In the genomic region with DNA sequence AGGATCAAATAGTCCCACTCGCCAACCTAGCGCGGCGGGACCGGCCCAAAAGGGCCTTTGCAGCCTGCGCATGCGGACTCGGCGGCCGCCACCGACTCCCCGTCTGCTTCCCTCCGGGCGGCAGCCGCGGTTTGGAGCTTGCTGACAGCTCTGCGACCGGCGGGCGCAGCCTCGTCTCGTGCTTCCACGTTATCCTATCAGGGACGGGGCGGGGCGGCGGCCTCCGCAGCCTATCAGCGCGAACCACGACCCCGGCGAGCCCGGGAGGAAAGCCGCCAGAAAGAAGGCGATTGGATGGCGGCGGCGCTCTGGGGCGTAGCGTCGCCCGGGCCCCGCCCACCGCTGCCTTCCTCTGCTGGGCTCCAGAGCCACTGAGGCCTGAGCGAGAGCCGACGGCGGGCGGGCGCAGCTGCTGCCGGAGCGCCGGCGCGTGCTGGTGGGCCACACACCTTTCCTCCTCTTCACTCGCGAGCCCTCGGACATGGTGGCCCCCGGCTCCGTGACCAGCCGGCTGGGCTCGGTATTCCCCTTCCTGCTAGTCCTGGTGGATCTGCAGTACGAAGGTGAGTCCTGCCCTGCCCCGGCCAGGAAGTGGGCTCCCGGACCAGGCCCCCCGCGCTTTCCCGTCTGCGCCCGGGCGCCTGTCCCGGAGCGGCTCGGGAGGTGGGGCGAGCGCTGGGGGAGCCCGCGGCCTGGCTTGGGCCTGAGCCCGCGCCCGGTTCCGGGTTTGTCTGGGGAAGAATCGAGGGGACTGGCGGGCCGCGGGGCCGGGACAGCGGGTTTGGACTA, we compare ENCODE assay signal across 1 cellular context.
A peak's percentile ranks its signal among the peaks of the same experiment; 100 is the strongest.
TF ChIP-seq lines count a peak whose summit lies in the region.

A gene with protein sequence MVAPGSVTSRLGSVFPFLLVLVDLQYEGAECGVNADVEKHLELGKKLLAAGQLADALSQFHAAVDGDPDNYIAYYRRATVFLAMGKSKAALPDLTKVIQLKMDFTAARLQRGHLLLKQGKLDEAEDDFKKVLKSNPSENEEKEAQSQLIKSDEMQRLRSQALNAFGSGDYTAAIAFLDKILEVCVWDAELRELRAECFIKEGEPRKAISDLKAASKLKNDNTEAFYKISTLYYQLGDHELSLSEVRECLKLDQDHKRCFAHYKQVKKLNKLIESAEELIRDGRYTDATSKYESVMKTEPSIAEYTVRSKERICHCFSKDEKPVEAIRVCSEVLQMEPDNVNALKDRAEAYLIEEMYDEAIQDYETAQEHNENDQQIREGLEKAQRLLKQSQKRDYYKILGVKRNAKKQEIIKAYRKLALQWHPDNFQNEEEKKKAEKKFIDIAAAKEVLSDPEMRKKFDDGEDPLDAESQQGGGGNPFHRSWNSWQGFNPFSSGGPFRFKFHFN (plus strand): TSS at position 365 of the 789 bp plus-strand sequence. CDS start 117 bp downstream, at position 482.

TF ChIP-seq in HepG2, 621 proteins besides CTCF, POLR2A, EP300 and RAD21 (continued from another document and continues in another):
- TF ChIP-seq ZNF749 (CRISPR knock-in tag; IDR thresholded peaks at IDR 0.05; ENCODE audit: borderline replicate concordance) (peak; percentile 43; the same call in 1 of the 2 replicates), NFKB2 (CRISPR knock-in tag; IDR thresholded peaks at IDR 0.05; ENCODE audit: borderline replicate concordance) (peak; percentile 84; the same call in 1 of the 2 replicates), RBAK (CRISPR knock-in tag; IDR thresholded peaks at IDR 0.05) (no peak), ZMYM3 (CRISPR knock-in tag; IDR thresholded peaks at IDR 0.05) (no peak), FOXJ3 (CRISPR knock-in tag; IDR thresholded peaks at IDR 0.05; ENCODE audit: borderline replicate concordance) (no peak; the same call in 1 of the 2 replicates), HDAC1 (CRISPR knock-in tag; IDR thresholded peaks at IDR 0.05) (peak; percentile 92), KAT7 (CRISPR knock-in tag; IDR thresholded peaks at IDR 0.05; ENCODE audit: borderline replicate concordance) (peak; percentile 77), RBFOX2 (IDR thresholded peaks at IDR 0.05; ENCODE audit: low read depth, low read length) (peak; percentile 95), GABPB1 (CRISPR knock-in tag; IDR thresholded peaks at IDR 0.05) (peak; percentile 83; the same call in 1 of the 2 replicates), KDM5A (IDR thresholded peaks at IDR 0.05; ENCODE audit: borderline replicate concordance, low read length) (peak; percentile 30; the same call in 1 of the 2 replicates), ZNF326 (CRISPR knock-in tag; IDR thresholded peaks at IDR 0.05; ENCODE audit: borderline replicate concordance) (no peak; the same call in 1 of the 2 replicates), BHLHE40 (IDR thresholded peaks at IDR 0.05; ENCODE audit: low read length) (peak; percentile 85), SMAD9 (CRISPR knock-in tag; IDR thresholded peaks at IDR 0.05) (no peak), TP53 (CRISPR knock-in tag; conservative IDR thresholded peaks at IDR 0.05) (peak; percentile 19; the same call in 1 of the 2 replicates), ZNF367 (CRISPR knock-in tag; IDR thresholded peaks at IDR 0.05; ENCODE audit: borderline replicate concordance) (peak; percentile 64; the same call in 1 of the 2 replicates), THAP11 (CRISPR knock-in tag; IDR thresholded peaks at IDR 0.05) (peak; percentile 72), NFYB (CRISPR knock-in tag; IDR thresholded peaks at IDR 0.05) (peak; percentile 90), ZSCAN9 (CRISPR knock-in tag; IDR thresholded peaks at IDR 0.05; ENCODE audit: borderline replicate concordance) (peak; percentile 91), ZNF569 (CRISPR knock-in tag; IDR thresholded peaks at IDR 0.05; ENCODE audit: borderline replicate concordance) (no peak), ZNF530 (CRISPR knock-in tag; IDR thresholded peaks at IDR 0.05; ENCODE audit: low read depth) (no peak), SRSF9 (IDR thresholded peaks at IDR 0.05; ENCODE audit: borderline replicate concordance, insufficient read depth, low read depth, low read length, poor library complexity, severe bottlenecking) (no peak), MTF2 (CRISPR knock-in tag; IDR thresholded peaks at IDR 0.05; ENCODE audit: borderline replicate concordance) (no peak), ZNF766 (CRISPR knock-in tag; IDR thresholded peaks at IDR 0.05; ENCODE audit: borderline replicate concordance) (peak; percentile 93), ATF1 (CRISPR knock-in tag; IDR thresholded peaks at IDR 0.05) (peak; percentile 63; the same call in 1 of the 2 replicates), KLF6 (CRISPR knock-in tag; IDR thresholded peaks at IDR 0.05) (peak; percentile 81), ZNF570 (CRISPR knock-in tag; IDR thresholded peaks at IDR 0.05; ENCODE audit: borderline replicate concordance) (no peak), BORCS8-MEF2B (CRISPR knock-in tag; IDR thresholded peaks at IDR 0.05) (peak; percentile 19; the same call in 1 of the 2 replicates), ZNF614 (CRISPR knock-in tag; IDR thresholded peaks at IDR 0.05; ENCODE audit: borderline replicate concordance) (0 out of 2 replicates have a peak, but pooled peaks have one; percentile 41), SOX5 (CRISPR knock-in tag; IDR thresholded peaks at IDR 0.05; ENCODE audit: borderline replicate concordance) (peak; percentile 23; the same call in 1 of the 2 replicates), ATM (IDR thresholded peaks at IDR 0.05; ENCODE audit: borderline replicate concordance) (no peak), FOXK1 (CRISPR knock-in tag; IDR thresholded peaks at IDR 0.05; ENCODE audit: borderline replicate concordance, low read depth) (0 out of 2 replicates have a peak, but pooled peaks have one; percentile 65), ZNF33B (CRISPR knock-in tag; IDR thresholded peaks at IDR 0.05) (peak; percentile 46; the same call in 1 of the 2 replicates), PAF1 (CRISPR knock-in tag; IDR thresholded peaks at IDR 0.05) (no peak), ZMAT3 (CRISPR knock-in tag; conservative IDR thresholded peaks at IDR 0.05) (peak; percentile 82; the same call in 1 of the 2 replicates), EHMT2 (IDR thresholded peaks at IDR 0.05; ENCODE audit: borderline replicate concordance, low read depth, low read length) (no peak), ZFP62 (CRISPR knock-in tag; IDR thresholded peaks at IDR 0.05) (no peak), RFX5 (IDR thresholded peaks at IDR 0.05; ENCODE audit: low read depth, low read length) (peak; percentile 28; the same call in 1 of the 2 replicates), MEIS2 (CRISPR knock-in tag; IDR thresholded peaks at IDR 0.05) (peak; percentile 74)
- TF ChIP-seq, protein P1, sequence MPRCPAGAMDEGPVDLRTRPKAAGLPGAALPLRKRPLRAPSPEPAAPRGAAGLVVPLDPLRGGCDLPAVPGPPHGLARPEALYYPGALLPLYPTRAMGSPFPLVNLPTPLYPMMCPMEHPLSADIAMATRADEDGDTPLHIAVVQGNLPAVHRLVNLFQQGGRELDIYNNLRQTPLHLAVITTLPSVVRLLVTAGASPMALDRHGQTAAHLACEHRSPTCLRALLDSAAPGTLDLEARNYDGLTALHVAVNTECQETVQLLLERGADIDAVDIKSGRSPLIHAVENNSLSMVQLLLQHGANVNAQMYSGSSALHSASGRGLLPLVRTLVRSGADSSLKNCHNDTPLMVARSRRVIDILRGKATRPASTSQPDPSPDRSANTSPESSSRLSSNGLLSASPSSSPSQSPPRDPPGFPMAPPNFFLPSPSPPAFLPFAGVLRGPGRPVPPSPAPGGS (CRISPR knock-in tag; IDR thresholded peaks at IDR 0.05), result peak; percentile 72; the same call in 1 of the 2 replicates
- TF ChIP-seq, protein P2, sequence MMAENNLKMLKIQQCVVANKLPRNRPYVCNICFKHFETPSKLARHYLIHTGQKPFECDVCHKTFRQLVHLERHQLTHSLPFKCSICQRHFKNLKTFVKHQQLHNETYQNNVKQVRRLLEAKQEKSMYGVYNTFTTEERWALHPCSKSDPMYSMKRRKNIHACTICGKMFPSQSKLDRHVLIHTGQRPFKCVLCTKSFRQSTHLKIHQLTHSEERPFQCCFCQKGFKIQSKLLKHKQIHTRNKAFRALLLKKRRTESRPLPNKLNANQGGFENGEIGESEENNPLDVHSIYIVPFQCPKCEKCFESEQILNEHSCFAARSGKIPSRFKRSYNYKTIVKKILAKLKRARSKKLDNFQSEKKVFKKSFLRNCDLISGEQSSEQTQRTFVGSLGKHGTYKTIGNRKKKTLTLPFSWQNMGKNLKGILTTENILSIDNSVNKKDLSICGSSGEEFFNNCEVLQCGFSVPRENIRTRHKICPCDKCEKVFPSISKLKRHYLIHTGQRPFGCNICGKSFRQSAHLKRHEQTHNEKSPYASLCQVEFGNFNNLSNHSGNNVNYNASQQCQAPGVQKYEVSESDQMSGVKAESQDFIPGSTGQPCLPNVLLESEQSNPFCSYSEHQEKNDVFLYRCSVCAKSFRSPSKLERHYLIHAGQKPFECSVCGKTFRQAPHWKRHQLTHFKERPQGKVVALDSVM (CRISPR knock-in tag; IDR thresholded peaks at IDR 0.05), result peak; percentile 57; the same call in 1 of the 2 replicates
- TF ChIP-seq, protein P3, sequence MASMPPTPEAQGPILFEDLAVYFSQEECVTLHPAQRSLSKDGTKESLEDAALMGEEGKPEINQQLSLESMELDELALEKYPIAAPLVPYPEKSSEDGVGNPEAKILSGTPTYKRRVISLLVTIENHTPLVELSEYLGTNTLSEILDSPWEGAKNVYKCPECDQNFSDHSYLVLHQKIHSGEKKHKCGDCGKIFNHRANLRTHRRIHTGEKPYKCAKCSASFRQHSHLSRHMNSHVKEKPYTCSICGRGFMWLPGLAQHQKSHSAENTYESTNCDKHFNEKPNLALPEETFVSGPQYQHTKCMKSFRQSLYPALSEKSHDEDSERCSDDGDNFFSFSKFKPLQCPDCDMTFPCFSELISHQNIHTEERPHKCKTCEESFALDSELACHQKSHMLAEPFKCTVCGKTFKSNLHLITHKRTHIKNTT (CRISPR knock-in tag; IDR thresholded peaks at IDR 0.05), result no peak
- TF ChIP-seq, protein P4, sequence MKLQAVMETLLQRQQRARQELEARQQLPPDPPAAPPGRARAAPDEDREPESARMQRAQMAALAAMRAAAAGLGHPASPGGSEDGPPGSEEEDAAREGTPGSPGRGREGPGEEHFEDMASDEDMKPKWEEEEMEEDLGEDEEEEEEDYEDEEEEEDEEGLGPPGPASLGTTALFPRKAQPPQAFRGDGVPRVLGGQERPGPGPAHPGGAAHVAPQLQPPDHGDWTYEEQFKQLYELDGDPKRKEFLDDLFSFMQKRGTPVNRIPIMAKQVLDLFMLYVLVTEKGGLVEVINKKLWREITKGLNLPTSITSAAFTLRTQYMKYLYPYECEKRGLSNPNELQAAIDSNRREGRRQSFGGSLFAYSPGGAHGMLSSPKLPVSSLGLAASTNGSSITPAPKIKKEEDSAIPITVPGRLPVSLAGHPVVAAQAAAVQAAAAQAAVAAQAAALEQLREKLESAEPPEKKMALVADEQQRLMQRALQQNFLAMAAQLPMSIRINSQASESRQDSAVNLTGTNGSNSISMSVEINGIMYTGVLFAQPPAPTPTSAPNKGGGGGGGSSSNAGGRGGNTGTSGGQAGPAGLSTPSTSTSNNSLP (IDR thresholded peaks at IDR 0.05; ENCODE audit: low read depth, low read length), result no peak
- TF ChIP-seq, protein P5, sequence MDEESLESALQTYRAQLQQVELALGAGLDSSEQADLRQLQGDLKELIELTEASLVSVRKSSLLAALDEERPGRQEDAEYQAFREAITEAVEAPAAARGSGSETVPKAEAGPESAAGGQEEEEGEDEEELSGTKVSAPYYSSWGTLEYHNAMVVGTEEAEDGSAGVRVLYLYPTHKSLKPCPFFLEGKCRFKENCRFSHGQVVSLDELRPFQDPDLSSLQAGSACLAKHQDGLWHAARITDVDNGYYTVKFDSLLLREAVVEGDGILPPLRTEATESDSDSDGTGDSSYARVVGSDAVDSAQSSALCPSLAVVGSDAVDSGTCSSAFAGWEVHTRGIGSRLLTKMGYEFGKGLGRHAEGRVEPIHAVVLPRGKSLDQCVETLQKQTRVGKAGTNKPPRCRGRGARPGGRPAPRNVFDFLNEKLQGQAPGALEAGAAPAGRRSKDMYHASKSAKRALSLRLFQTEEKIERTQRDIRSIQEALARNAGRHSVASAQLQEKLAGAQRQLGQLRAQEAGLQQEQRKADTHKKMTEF (CRISPR knock-in tag; IDR thresholded peaks at IDR 0.05), result peak; percentile 92
- TF ChIP-seq, protein P6, sequence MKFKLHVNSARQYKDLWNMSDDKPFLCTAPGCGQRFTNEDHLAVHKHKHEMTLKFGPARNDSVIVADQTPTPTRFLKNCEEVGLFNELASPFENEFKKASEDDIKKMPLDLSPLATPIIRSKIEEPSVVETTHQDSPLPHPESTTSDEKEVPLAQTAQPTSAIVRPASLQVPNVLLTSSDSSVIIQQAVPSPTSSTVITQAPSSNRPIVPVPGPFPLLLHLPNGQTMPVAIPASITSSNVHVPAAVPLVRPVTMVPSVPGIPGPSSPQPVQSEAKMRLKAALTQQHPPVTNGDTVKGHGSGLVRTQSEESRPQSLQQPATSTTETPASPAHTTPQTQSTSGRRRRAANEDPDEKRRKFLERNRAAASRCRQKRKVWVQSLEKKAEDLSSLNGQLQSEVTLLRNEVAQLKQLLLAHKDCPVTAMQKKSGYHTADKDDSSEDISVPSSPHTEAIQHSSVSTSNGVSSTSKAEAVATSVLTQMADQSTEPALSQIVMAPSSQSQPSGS (CRISPR knock-in tag; IDR thresholded peaks at IDR 0.05), result peak; percentile 57; the same call in 1 of the 2 replicates
- TF ChIP-seq, protein P7, sequence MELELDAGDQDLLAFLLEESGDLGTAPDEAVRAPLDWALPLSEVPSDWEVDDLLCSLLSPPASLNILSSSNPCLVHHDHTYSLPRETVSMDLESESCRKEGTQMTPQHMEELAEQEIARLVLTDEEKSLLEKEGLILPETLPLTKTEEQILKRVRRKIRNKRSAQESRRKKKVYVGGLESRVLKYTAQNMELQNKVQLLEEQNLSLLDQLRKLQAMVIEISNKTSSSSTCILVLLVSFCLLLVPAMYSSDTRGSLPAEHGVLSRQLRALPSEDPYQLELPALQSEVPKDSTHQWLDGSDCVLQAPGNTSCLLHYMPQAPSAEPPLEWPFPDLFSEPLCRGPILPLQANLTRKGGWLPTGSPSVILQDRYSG (CRISPR knock-in tag; IDR thresholded peaks at IDR 0.05), result peak; percentile 91
- TF ChIP-seq, protein P8, sequence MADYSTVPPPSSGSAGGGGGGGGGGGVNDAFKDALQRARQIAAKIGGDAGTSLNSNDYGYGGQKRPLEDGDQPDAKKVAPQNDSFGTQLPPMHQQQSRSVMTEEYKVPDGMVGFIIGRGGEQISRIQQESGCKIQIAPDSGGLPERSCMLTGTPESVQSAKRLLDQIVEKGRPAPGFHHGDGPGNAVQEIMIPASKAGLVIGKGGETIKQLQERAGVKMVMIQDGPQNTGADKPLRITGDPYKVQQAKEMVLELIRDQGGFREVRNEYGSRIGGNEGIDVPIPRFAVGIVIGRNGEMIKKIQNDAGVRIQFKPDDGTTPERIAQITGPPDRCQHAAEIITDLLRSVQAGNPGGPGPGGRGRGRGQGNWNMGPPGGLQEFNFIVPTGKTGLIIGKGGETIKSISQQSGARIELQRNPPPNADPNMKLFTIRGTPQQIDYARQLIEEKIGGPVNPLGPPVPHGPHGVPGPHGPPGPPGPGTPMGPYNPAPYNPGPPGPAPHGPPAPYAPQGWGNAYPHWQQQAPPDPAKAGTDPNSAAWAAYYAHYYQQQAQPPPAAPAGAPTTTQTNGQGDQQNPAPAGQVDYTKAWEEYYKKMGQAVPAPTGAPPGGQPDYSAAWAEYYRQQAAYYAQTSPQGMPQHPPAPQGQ (CRISPR knock-in tag; IDR thresholded peaks at IDR 0.05; ENCODE audit: borderline replicate concordance), result no peak
